In genomic region chr1:145964328-145965118, GRCh38 we compare ENCODE assay signal across 1 cellular context.
A peak's percentile ranks its signal among the peaks of the same experiment; 100 is the strongest.
TF ChIP-seq lines count a peak whose summit lies in the region.

Gene ANKRD34A (minus strand): TSS chr1:145964575. CDS start chr1:145961759, 2,816 bp downstream.
Gene POLR3GL (plus strand): TSS chr1:145964690. CDS start chr1:145974866, 10,176 bp downstream.

TF ChIP-seq in K562, 482 proteins besides CTCF, POLR2A, EP300 and RAD21 (continued from another document and continues in another):
- no peak for TF ChIP-seq ZBTB49 (CRISPR knock-in tag; IDR thresholded peaks at IDR 0.05; ENCODE audit: borderline replicate concordance)
- TF ChIP-seq SRSF1 (IDR thresholded peaks at IDR 0.05; ENCODE audit: low read depth, low read length): no peak
- no peak; the same call in none of the 2 replicates for TF ChIP-seq JUND (IDR thresholded peaks at IDR 0.05; ENCODE audit: borderline replicate concordance, low read depth, low read length)
- TF ChIP-seq JUND (tag; IDR thresholded peaks at IDR 0.05; ENCODE audit: borderline replicate concordance, low read depth, low read length): no peak
- no peak for TF ChIP-seq PRMT5 (CRISPR knock-in tag; IDR thresholded peaks at IDR 0.05)
- no peak for TF ChIP-seq RREB1 (CRISPR knock-in tag; IDR thresholded peaks at IDR 0.05)
- TF ChIP-seq ZNF766 (CRISPR knock-in tag; conservative IDR thresholded peaks at IDR 0.05): no peak
- TF ChIP-seq DNMT1 (IDR thresholded peaks at IDR 0.05): no peak
- TF ChIP-seq MAX (CRISPR knock-in tag; IDR thresholded peaks at IDR 0.05): no peak
- no peak for TF ChIP-seq ZFP30 (CRISPR knock-in tag; IDR thresholded peaks at IDR 0.05; ENCODE audit: borderline replicate concordance)
- TF ChIP-seq XRCC3 (IDR thresholded peaks at IDR 0.05): no peak
- TF ChIP-seq ZNF436 (CRISPR knock-in tag; IDR thresholded peaks at IDR 0.05): no peak
- no peak for TF ChIP-seq NR2F6 (CRISPR knock-in tag; IDR thresholded peaks at IDR 0.05)
- TF ChIP-seq SFPQ (IDR thresholded peaks at IDR 0.05; ENCODE audit: low read depth, low read length): no peak
- TF ChIP-seq U2AF2 (optimal IDR thresholded peaks at IDR 0.05; ENCODE audit: low read depth, low read length): no peak
- no peak for TF ChIP-seq ZNF146 (CRISPR knock-in tag; IDR thresholded peaks at IDR 0.05; ENCODE audit: unreplicated experiment)
- TF ChIP-seq MITF (IDR thresholded peaks at IDR 0.05): no peak
- no peak for TF ChIP-seq RBM39 (optimal IDR thresholded peaks at IDR 0.05; ENCODE audit: low read depth, low read length)
- TF ChIP-seq ZNF398 (CRISPR knock-in tag; IDR thresholded peaks at IDR 0.05): no peak
- no peak for TF ChIP-seq NR2C2 (CRISPR knock-in tag; IDR thresholded peaks at IDR 0.05)
- TF ChIP-seq NR2C2 (tag; IDR thresholded peaks at IDR 0.05): peak; percentile 84
- TF ChIP-seq CCNT2 (IDR thresholded peaks at IDR 0.05; ENCODE audit: borderline replicate concordance, extremely low read depth, insufficient read length, low read depth, low read length): no peak
- peak; percentile 79 for TF ChIP-seq TAF9B (IDR thresholded peaks at IDR 0.05; ENCODE audit: partially characterized antibody)
- peak; percentile 27 for TF ChIP-seq SOX6 (IDR thresholded peaks at IDR 0.05)
- peak; percentile 92 for TF ChIP-seq TAF1 (IDR thresholded peaks at IDR 0.05; ENCODE audit: control insufficient read depth, extremely low read depth, insufficient read depth, low read length, severe bottlenecking)
- no peak for TF ChIP-seq SMC3 (conservative IDR thresholded peaks at IDR 0.05; ENCODE audit: insufficient read depth, low read depth, low read length)
- TF ChIP-seq THRAP3 (IDR thresholded peaks at IDR 0.05; ENCODE audit: borderline replicate concordance): no peak
- no peak for TF ChIP-seq PYGO2 (tag; IDR thresholded peaks at IDR 0.05)
- peak; percentile 70 for TF ChIP-seq ZBTB40 (IDR thresholded peaks at IDR 0.05)
- peak; percentile 9; the same call in 1 of the 2 replicates for TF ChIP-seq ZBTB40 (CRISPR knock-in tag; IDR thresholded peaks at IDR 0.05)
- peak; percentile 68; the same call in 1 of the 2 replicates for TF ChIP-seq POLR2AphosphoS2 (IDR thresholded peaks at IDR 0.05; ENCODE audit: low read length)
